In genomic region chr4:6573986-6574746, GRCh38 we compare ENCODE assay signal across 8 cellular contexts. TPM values are rescaled to one million over a fixed set of nuclear protein-coding genes. Genes with fewer than 3 reads are reported as not detected.
A peak's percentile ranks its signal among the peaks of the same experiment; 100 is the strongest.
DNase-seq lines count a peak whose midpoint lies in the region; ATAC-seq and TF ChIP-seq lines count a peak whose summit lies in the region.

No MANE protein-coding gene starts in this region.

- peaks cover 11% of the 10 kb centered on the region for H3K4me1 Mint-ChIP-seq in activated CD8-positive, alpha-beta T cell treated with anti-CD3 and anti-CD28 coated beads, Interleukin-2, amount 10 ng/mL, durations not matched to agents 7 days and 5 days (ENCODE audit: low read depth)

- H3K9ac ChIP-seq in iPS-15b (ENCODE audit: low read depth, low read length), result peak overlapping the region; percentile 65

- H3K9me3 Mint-ChIP-seq in activated CD8-positive, alpha-beta T cell treated with anti-CD3 and anti-CD28 coated beads, Interleukin-2, amount 10 ng/mL, durations not matched to agents 7 days and 5 days (ENCODE audit: insufficient read depth), result no peaks in the 10 kb centered on the region

- peak overlapping the region; percentile 84 for H3K4me3 Mint-ChIP-seq in activated CD8-positive, alpha-beta T cell treated with anti-CD3 and anti-CD28 coated beads, Interleukin-2, amount 10 ng/mL, durations not matched to agents 7 days and 5 days

- H3K4me3 ChIP-seq in iPS-15b (ENCODE audit: low read depth, low read length) (peak overlapping the region; percentile 67), stomach (peak overlapping the region; percentile 79 to 88 (median 86))

- CTCF ChIA-PET in activated CD8-positive, alpha-beta T cell treated with anti-CD3 and anti-CD28 coated beads, Interleukin-2, amount 10 ng/mL, durations not matched to agents 7 days and 5 days (lab: Charles Lee), result interaction anchor here (1.0 to 1.4 kb wide), 5 partner anchors 116 to 299 kb away, joined by 3 to 7 read pairs (median 3); no protein-coding TSS in a partner anchor

- no peak for TF ChIP-seq POLR2A in stomach (IDR thresholded peaks at IDR 0.05)

- H3K27ac Mint-ChIP-seq in activated CD8-positive, alpha-beta T cell treated with anti-CD3 and anti-CD28 coated beads, Interleukin-2, amount 10 ng/mL, durations not matched to agents 7 days and 5 days, result peak overlapping the region; percentile 83

- DNase-seq in DMS53 (lab: John Stamatoyannopoulos, UW) (peak; percentile 61), DMS53 treated with DMSO at 0.1 percent for 48 hours (lab: John Stamatoyannopoulos, UW; ENCODE audit: unreplicated experiment) (no peak), stomach (no peak), midbrain (lab: John Stamatoyannopoulos, UW) (no peak)
- DNase-seq in activated CD8-positive, alpha-beta T cell treated with anti-CD3 and anti-CD28 coated beads, Interleukin-2, amount 10 ng/mL, durations not matched to agents 7 days and 5 days, result no peak

- no peaks in the 10 kb centered on the region for H3K9me3 ChIP-seq in iPS-15b (ENCODE audit: control insufficient read depth, insufficient read depth, low read length)
- H3K9me3 ChIP-seq in stomach, result no peaks in the 10 kb centered on the region

- H3K36me3 ChIP-seq in iPS-15b (ENCODE audit: control insufficient read depth, insufficient read depth, low read length) (no peaks in the 10 kb centered on the region), stomach (peaks cover 6 to 25% (median 24%) of the 10 kb centered on the region in 4 donors)

- intact Hi-C loops in stomach (cut with DNase I; ENCODE audit: low total_unique reads), result loop anchor here (10.0 kb wide), 1 partner anchor 541 kb away; no protein-coding TSS in a partner anchor

- TF ChIP-seq EP300 in stomach (IDR thresholded peaks at IDR 0.05), result no peak

- H3K27ac ChIP-seq in stomach, result peak overlapping the region; percentile 56 to 88 (median 82)

- H3K4me1 ChIP-seq in iPS-15b (ENCODE audit: control insufficient read depth, insufficient read depth, low read length), result no peaks in the 10 kb centered on the region
- peaks cover 19 to 34% (median 29%) of the 10 kb centered on the region in 4 donors for H3K4me1 ChIP-seq in stomach

- peaks cover 17% of the 10 kb centered on the region for H3K36me3 Mint-ChIP-seq in activated CD8-positive, alpha-beta T cell treated with anti-CD3 and anti-CD28 coated beads, Interleukin-2, amount 10 ng/mL, durations not matched to agents 7 days and 5 days (ENCODE audit: low read depth)

- POLR2A ChIA-PET in activated CD8-positive, alpha-beta T cell treated with anti-CD3 and anti-CD28 coated beads, Interleukin-2, amount 10 ng/mL, durations not matched to agents 7 days and 5 days (lab: Charles Lee), result interaction anchor here (0.6 to 2.1 kb wide), 4 partner anchors 66 to 1895 kb away, joined by 3 to 11 read pairs (median 4); partner anchors contain the start of gene MRFAP1

- no peak for TF ChIP-seq CTCF in stomach (IDR thresholded peaks at IDR 0.05)

- peaks cover 11% of the 10 kb centered on the region for H3K27me3 Mint-ChIP-seq in activated CD8-positive, alpha-beta T cell treated with anti-CD3 and anti-CD28 coated beads, Interleukin-2, amount 10 ng/mL, durations not matched to agents 7 days and 5 days (ENCODE audit: low read depth)

- WGBS in stomach, 5 donors, result 47 to 53% (median 48%) methylated on average over 16 of the region's 16 CpGs

- H3K27me3 ChIP-seq in iPS-15b (ENCODE audit: control insufficient read depth, insufficient read depth, low read length) (peaks cover 24% of the 10 kb centered on the region), stomach (no peaks in the 10 kb centered on the region)

- ATAC-seq in activated CD8-positive, alpha-beta T cell treated with anti-CD3 and anti-CD28 coated beads, Interleukin-2, amount 10 ng/mL, durations not matched to agents 7 days and 5 days, result no peak
- ATAC-seq in esophagus mucosa, result no peak
- ATAC-seq in GM19452 (IDR thresholded peaks at IDR 0.05; ENCODE audit: unreplicated experiment), result no peak

RNA-seq across cellular contexts. Expression of gene MAN2B2, which starts 0.8 kb away (rescaled TPM):
- total RNA-seq in activated CD8-positive, alpha-beta T cell treated with anti-CD3 and anti-CD28 coated beads, Interleukin-2, amount 10 ng/mL, durations not matched to agents 7 days and 5 days, result 10 to 100 TPM; 27.6 to 29.1 TPM
- total RNA-seq in stomach (10 to 100 TPM in 4 of 5 donors, 1 to 10 TPM in 1; 9.0 to 49.4 (median 28.6) TPM), esophagus mucosa (11.0 TPM)
- 1 to 10 TPM; 6.1 to 8.9 (median 8.7) TPM for polyA plus RNA-seq in stomach
